In genomic region chr1:36481091-36481490, GRCh38 we compare ENCODE assay signal across 16 cellular contexts. TPM values are rescaled to one million over a fixed set of nuclear protein-coding genes. Genes with fewer than 3 reads are reported as not detected.
"Had no signal": no experiment of that assay in that cellular context is flagged by ENCODE, and none has a peak within 500 bp of the region (broad histone marks: within the 10 kb centered on the region; RNA-seq: fewer than 3 reads in every experiment).

No MANE protein-coding gene starts in this region.

- DNase-seq: activated CD4-positive, alpha-beta memory T cell treated with anti-CD3 and anti-CD28 coated beads for 36 hours; activated CD4-positive, alpha-beta T cell treated with anti-CD3 and anti-CD28 coated beads for 4 hours; activated naive CD4-positive, alpha-beta T cell; activated T-cell treated with anti-CD3 and anti-CD28 coated beads for 4 hours; central memory CD4-positive, alpha-beta T cell; foreskin keratinocyte; hippocampal formation; mammary epithelial cell; naive thymus-derived CD4-positive, alpha-beta T cell; stimulated activated naive B cell treated with anti-CD40 and anti-IgM and Interleukin-4, amounts not matched to agents 10 μg/mL and 1 μg/mL and 100 μg/mL, for 72 hours had no signal

- H3K4me1 ChIP-seq: foreskin keratinocyte, vagina had no signal

- H3K9me3 Mint-ChIP-seq: activated CD4-positive, alpha-beta memory T cell treated with anti-CD3 and anti-CD28 coated beads for 36 hours; activated T-helper 1 cell treated with anti-CD3 and anti-CD28 coated beads, Interleukin-12 subunit alpha, Interleukin-12 subunit beta, Interleukin-2, Interleukin-4 antibody, amounts not matched to agents 30 ng/mL and 10 ng/mL and 1 ng/mL, durations not matched to agents 14 hours and 24 hours and 36 hours; stimulated activated naive B cell treated with anti-CD40 and anti-IgM and Interleukin-4, amounts not matched to agents 10 μg/mL and 1 μg/mL and 100 μg/mL, for 72 hours had no signal

- ATAC-seq: foreskin keratinocyte; naive thymus-derived CD4-positive, alpha-beta T cell; stimulated activated naive B cell treated with anti-CD40 and anti-IgM and Interleukin-4, amounts not matched to agents 10 μg/mL and 1 μg/mL and 100 μg/mL, for 72 hours had no signal

- H3K27ac ChIP-seq: foreskin keratinocyte, parathyroid adenoma, vagina had no signal

- H3K4me3 Mint-ChIP-seq: activated CD4-positive, alpha-beta memory T cell treated with anti-CD3 and anti-CD28 coated beads for 36 hours; activated T-helper 1 cell treated with anti-CD3 and anti-CD28 coated beads, Interleukin-12 subunit alpha, Interleukin-12 subunit beta, Interleukin-2, Interleukin-4 antibody, amounts not matched to agents 30 ng/mL and 10 ng/mL and 1 ng/mL, durations not matched to agents 14 hours and 24 hours and 36 hours; brain; stimulated activated naive B cell treated with anti-CD40 and anti-IgM and Interleukin-4, amounts not matched to agents 10 μg/mL and 1 μg/mL and 100 μg/mL, for 72 hours had no signal

- H3K9me3 ChIP-seq: vagina had no signal

- H3K9ac ChIP-seq: parathyroid adenoma had no signal

- H3K36me3 ChIP-seq: vagina had no signal

- H3K79me2 ChIP-seq: parathyroid adenoma had no signal

- H3K27me3 Mint-ChIP-seq: activated CD4-positive, alpha-beta memory T cell treated with anti-CD3 and anti-CD28 coated beads for 36 hours had no signal

- H3K36me3 Mint-ChIP-seq: activated CD4-positive, alpha-beta memory T cell treated with anti-CD3 and anti-CD28 coated beads for 36 hours; brain; naive thymus-derived CD4-positive, alpha-beta T cell; stimulated activated naive B cell treated with anti-CD40 and anti-IgM and Interleukin-4, amounts not matched to agents 10 μg/mL and 1 μg/mL and 100 μg/mL, for 72 hours had no signal

- H3K27ac Mint-ChIP-seq: activated CD4-positive, alpha-beta memory T cell treated with anti-CD3 and anti-CD28 coated beads for 36 hours had no signal

- H3K27me3 ChIP-seq: vagina had no signal

RNA-seq across cellular contexts. Expression of gene CSF3R, which starts 1.6 kb away (rescaled TPM):
- total RNA-seq: activated CD4-positive, alpha-beta memory T cell treated with anti-CD3 and anti-CD28 coated beads for 36 hours; epithelial cell of proximal tubule; foreskin keratinocyte; mammary epithelial cell had no signal
- polyA plus RNA-seq: fibroblast of lung, foreskin keratinocyte, mammary epithelial cell had no signal
